In genomic region chr7:140155428-140155827, GRCh38 we compare ENCODE assay signal across 19 cellular contexts. TPM values are rescaled to one million over a fixed set of nuclear protein-coding genes. Genes with fewer than 3 reads are reported as not detected.
DNase-seq lines count a peak whose midpoint lies in the region; ATAC-seq, FAIRE-seq and TF ChIP-seq lines count a peak whose summit lies in the region.
"Had no signal": no experiment of that assay in that cellular context is flagged by ENCODE, and none has a peak within 500 bp of the region (broad histone marks: within the 10 kb centered on the region; RNA-seq: fewer than 3 reads in every experiment).

No MANE protein-coding gene starts in this region.

- in situ Hi-C loops in K562 (cut with MboI), result no loop called here

- POLR2A ChIA-PET in K562 (lab: Yijun Ruan, JAX), result interaction anchor here (1.7 to 1.8 kb wide), 2 partner anchors 10 to 14 kb away, joined by 3 to 5 read pairs; no protein-coding TSS in a partner anchor

- TF ChIP-seq RAD21 in K562 (CRISPR knock-in tag; conservative IDR thresholded peaks at IDR 0.05 in 1 of 2, IDR thresholded peaks at IDR 0.05 in 1 of 2), result no peak

- no peaks in the 10 kb centered on the region for H4K20me1 ChIP-seq in K562 (replicated peaks; ENCODE audit: control insufficient read depth, insufficient read depth, low read length)

- DNase-seq in heart left ventricle, result no peak
- no peak for DNase-seq in left cardiac atrium
- peak in 1 of 4 experiments; percentile 25 for DNase-seq in K562 (ENCODE audit: extremely low read depth in 1 of 4, low spot score in 3 of 4)
- no peak for DNase-seq in right lobe of liver
- no peak for DNase-seq in A172 (ENCODE audit: low spot score)
- no peak for DNase-seq in NCI-H1694 treated with DMSO at 0.1 percent for 48 hours (lab: John Stamatoyannopoulos, UW)
- DNase-seq in activated CD4-positive, alpha-beta T cell treated with anti-CD3 and anti-CD28 coated beads for 4 hours, result no peak
- no peak for DNase-seq in NCI-H1436 treated with DMSO at 0.1 percent for 48 hours (lab: John Stamatoyannopoulos, UW)
- DNase-seq: AML-193; Calu3; CD4-positive, CD25-positive, alpha-beta regulatory T cell; KG1; NCI-H1048; NCI-H187 treated with DMSO at 0.1 percent for 48 hours; NCI-H2171; NCI-H82; SHP77 treated with DMSO at 0.1 percent for 48 hours had no signal

- H3K27me3 ChIP-seq in heart left ventricle (no peaks in the 10 kb centered on the region), K562 (ENCODE audit: control insufficient read depth in 2 of 2, insufficient read depth in 2 of 2, low read length in 2 of 2) (no peaks in the 10 kb centered on the region), right lobe of liver (no peaks in the 10 kb centered on the region)

- peaks cover 0 to 58% (median 25%) of the 10 kb centered on the region in 12 donors for H3K4me1 ChIP-seq in heart left ventricle
- peaks cover 0 to 12% of the 10 kb centered on the region in 2 experiments; a peak in 3 of 5 replicates for H3K4me1 ChIP-seq in K562 (replicated peaks in 1 of 2; ENCODE audit: control insufficient read depth in 2 of 2, insufficient read depth in 2 of 2, low read length in 2 of 2)
- peaks cover 0 to 20% (median 8%) of the 10 kb centered on the region in 4 donors for H3K4me1 ChIP-seq in right lobe of liver

- no peak for TF ChIP-seq CTCF in heart left ventricle (IDR thresholded peaks at IDR 0.05)
- no peak for TF ChIP-seq CTCF in K562 (IDR thresholded peaks at IDR 0.05 in 2 of 3, conservative IDR thresholded peaks at IDR 0.05 in 1 of 3; ENCODE audit: insufficient read depth in 2 of 3, low read depth in 1 of 3, low read length in 3 of 3)
- TF ChIP-seq CTCF in right lobe of liver (IDR thresholded peaks at IDR 0.05), result no peak

- H2AFZ ChIP-seq in K562 (ENCODE audit: low read depth, low read length), result no peak overlapping the region

- no peak for FAIRE-seq in K562 (lab: Jason Lieb, UNC)
- FAIRE-seq: GM12878 had no signal

- TF ChIP-seq EP300 in K562 (IDR thresholded peaks at IDR 0.05; ENCODE audit: low read length), result 0 out of 2 replicates have a peak, but pooled peaks have one; percentile 2

- H3K9ac ChIP-seq in K562 (ENCODE audit: insufficient read depth in 1 of 2, low read depth in 2 of 2, low read length in 2 of 2), result no peak overlapping the region

- no peak for TF ChIP-seq POLR2A in heart left ventricle (IDR thresholded peaks at IDR 0.05)
- no peak for TF ChIP-seq POLR2A in K562 (conservative IDR thresholded peaks at IDR 0.05)
- no peak for TF ChIP-seq POLR2A in right lobe of liver (IDR thresholded peaks at IDR 0.05)

- ATAC-seq in heart left ventricle (peak; percentile 28 to 49 (median 48)), left cardiac atrium (no peak), K562 (peak; percentile 48), right lobe of liver (peak; percentile 66 to 88 (median 73))
- ATAC-seq: GM12878, Panc1 had no signal

- CTCF ChIA-PET in K562 (lab: Yijun Ruan, JAX; ENCODE audit: low intra/inter-chr PET ratio), result no interaction called here

- peak overlapping the region in 1 of 12 donors; percentile 20 for H3K27ac ChIP-seq in heart left ventricle
- no peak overlapping the region for H3K27ac ChIP-seq in K562 (ENCODE audit: extremely low read depth, low read depth, low read length)
- no peak overlapping the region for H3K27ac ChIP-seq in right lobe of liver

- WGBS in heart left ventricle, 4 donors, result 32 to 51% (median 35%) methylated on average over 4 of the region's 4 CpGs
- WGBS in K562 (ENCODE audit: insufficient coverage, low coverage, missing lambda C conversion rate), result 14% methylated on average over 4 of the region's 4 CpGs
- 12% methylated on average over 4 of the region's 4 CpGs for WGBS in right lobe of liver (ENCODE audit: insufficient coverage, low coverage, low lambda C conversion rate, missing lambda C conversion rate)

- H3K9me3 ChIP-seq in heart left ventricle (no peaks in the 10 kb centered on the region), K562 (replicated peaks; ENCODE audit: control insufficient read depth, insufficient read depth, low read depth, low read length) (no peaks in the 10 kb centered on the region), right lobe of liver (no peaks in the 10 kb centered on the region)

- peaks cover 0 to 28% (median 0%) of the 10 kb centered on the region in 9 donors for H3K36me3 ChIP-seq in heart left ventricle
- no peaks in the 10 kb centered on the region for H3K36me3 ChIP-seq in K562 (ENCODE audit: control insufficient read depth, insufficient read depth, low read length)
- no peaks in the 10 kb centered on the region for H3K36me3 ChIP-seq in right lobe of liver

- no peak overlapping the region; the same call in 1 of the 2 replicates for H3K4me2 ChIP-seq in K562 (ENCODE audit: insufficient read depth, low read length)

- intact Hi-C loops in heart left ventricle (cut with DNase I) (no loop called here), left cardiac atrium (cut with DNase I) (no loop called here), K562 (cut with micrococcal nuclease) (no loop called here), right lobe of liver (cut with DNase I) (no loop called here)

- no peak overlapping the region for H3K4me3 ChIP-seq in heart left ventricle
- H3K4me3 ChIP-seq in K562, result no peak overlapping the region
- no peak overlapping the region for H3K4me3 ChIP-seq in right lobe of liver
- H3K4me3 ChIP-seq: GM12878 had no signal

- no TSS peak for BruUV-seq in K562 (replicated peaks; lab: Mats Ljungman, UMichigan)

- H3K79me2 ChIP-seq in K562 (ENCODE audit: control insufficient read depth, insufficient read depth, low read length), result no peaks in the 10 kb centered on the region

- H3K9me1 ChIP-seq in K562 (ENCODE audit: control insufficient read depth, insufficient read depth, low read length), result no peaks in the 10 kb centered on the region

TF ChIP-seq in K562, 482 proteins besides CTCF, POLR2A, EP300 and RAD21 (continues in another document):
- TF ChIP-seq RNF219 (CRISPR knock-in tag; IDR thresholded peaks at IDR 0.05), result no peak
- TF ChIP-seq HLTF (IDR thresholded peaks at IDR 0.05), result no peak
- TF ChIP-seq ARID1B (IDR thresholded peaks at IDR 0.05), result peak; percentile 44; the same call in 1 of the 2 replicates
- no peak for TF ChIP-seq GTF2B (IDR thresholded peaks at IDR 0.05; ENCODE audit: extremely low read depth, insufficient read length)
- no peak for TF ChIP-seq ZNF41 (CRISPR knock-in tag; conservative IDR thresholded peaks at IDR 0.05)
- no peak for TF ChIP-seq E2F1 (CRISPR knock-in tag; IDR thresholded peaks at IDR 0.05)
- TF ChIP-seq HMG20B (CRISPR knock-in tag; IDR thresholded peaks at IDR 0.05), result no peak

RNA-seq across cellular contexts. Expression of gene KDM7A, which starts 21.4 kb away (rescaled TPM):
- total RNA-seq in heart left ventricle, result 10 to 100 TPM in 5 of 9 donors, 1 to 10 TPM in 4; 8.1 to 18.7 (median 13.2) TPM
- polyA plus RNA-seq in heart left ventricle, result 1 to 10 TPM; 3.0 to 5.9 TPM
- total RNA-seq in left cardiac atrium, result 10 to 100 TPM in 1 of 2 donors, 1 to 10 TPM in 1; 9.0 to 12.7 TPM
- total RNA-seq in K562 (2011; cell fraction: chromatin; rRNA removed; ENCODE audit: low replicate concordance), result 15.5 and 30.7 TPM in 2 replicates
- 5.2 and 9.6 TPM in 2 replicates for total RNA-seq in K562 (2011; cell fraction: nucleolus; rRNA removed)
- 11.7 and 17.5 TPM in 2 replicates for total RNA-seq in K562 (2011; cell fraction: nucleoplasm; rRNA removed)
- 7.4 and 8.4 TPM in 2 replicates for total RNA-seq in K562 (2014; rRNA removed)
- total RNA-seq in K562 (2014; rRNA removed; fragmentation: Illumina TruSeq; extraction: Trizol), result 7.0 and 8.2 TPM in 2 replicates
- total RNA-seq in K562 (2015; rRNA removed; fragmentation: Illumina TruSeq; extraction: Trizol), result 3.5 and 4.1 TPM in 2 replicates
- total RNA-seq in K562 (2021), result 7.6 and 7.8 TPM in 2 replicates
- polyA plus RNA-seq in K562 (2011; rRNA removed), result 6.4 and 7.6 TPM in 2 replicates
- polyA plus RNA-seq in K562 (2011; cell fraction: cytosol; rRNA removed), result 2.1 and 3.7 TPM in 2 replicates
- 15.0 and 21.3 TPM in 2 replicates for polyA plus RNA-seq in K562 (2011; cell fraction: nucleus; rRNA removed)
- polyA plus RNA-seq in K562 (2012), result 2.9 and 5.2 TPM in 2 replicates
- polyA plus RNA-seq in K562 (2014; fragmentation: Illumina TruSeq; extraction: Trizol), result 8.3 and 10.3 TPM in 2 replicates
- 1 to 10 TPM in 1 of 2 experiments, under 1 TPM in 1; 0.90 to 1.3 TPM for polyA plus RNA-seq in K562 (2014; fragmentation: Nextera tagmentation; extraction: Ambion mirVana)
- polyA plus RNA-seq in K562 (2014; rRNA removed), result 4.4 and 6.7 TPM in 2 replicates
- polyA minus RNA-seq in K562 (2011; rRNA and poly(A)+ RNA removed), result 21.0 and 23.1 TPM in 2 replicates
- polyA minus RNA-seq in K562 (2011; cell fraction: cytosol; rRNA and poly(A)+ RNA removed), result 7.3 and 9.8 TPM in 2 replicates
- polyA minus RNA-seq in K562 (2011; cell fraction: nucleus; rRNA and poly(A)+ RNA removed), result 9.2 and 16.3 TPM in 2 replicates
- 10 to 100 TPM in 1 of 6 experiments, 1 to 10 TPM in 5; 3.7 to 10.7 (median 6.8) TPM for total RNA-seq in right lobe of liver
- 0.47 and 0.62 TPM in 2 replicates for total RNA-seq in A172 (2014; rRNA removed; shearing (Covaris generic))

Comparison
In these comparisons a context has a peak if more than half of its experiments do, and no peak if none do; other contexts are left out.
1. ATAC-seq: peak in heart left ventricle (4 of 4), K562 (single experiment) and right lobe of liver (4 of 4); none in left cardiac atrium (0 of 2).